ENCODE assay signal across 8 cellular contexts in the genomic region with DNA sequence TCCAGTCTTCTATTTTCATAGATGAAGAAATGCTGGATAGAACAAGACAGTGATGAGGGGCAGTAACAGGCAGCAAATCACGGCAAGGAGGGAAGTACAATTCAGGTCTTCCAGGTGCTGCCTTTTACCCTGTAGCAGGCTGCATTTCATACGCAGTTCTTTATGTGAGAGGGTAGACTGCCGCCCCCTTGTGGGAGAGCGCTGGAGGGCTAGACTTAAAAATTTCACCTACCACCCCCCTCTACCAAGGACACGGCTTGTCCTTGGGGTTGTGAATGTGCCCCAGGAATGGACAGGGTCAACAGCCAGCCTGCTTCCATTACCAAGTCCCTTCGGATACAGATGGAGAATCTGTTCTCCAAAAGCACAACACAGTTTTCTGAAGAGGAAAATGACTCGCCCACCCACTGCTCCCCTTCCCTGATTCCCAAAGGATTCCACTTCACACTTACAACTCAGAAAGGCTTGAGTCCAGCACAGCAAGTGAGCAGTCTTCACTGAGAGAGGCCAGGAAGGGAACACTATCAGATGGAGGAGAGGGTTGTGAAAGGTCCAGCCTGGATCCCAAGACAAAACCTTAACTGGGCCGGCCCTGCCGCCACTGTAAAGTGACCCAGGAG. TPM values are rescaled to one million over a fixed set of nuclear protein-coding genes. Genes with fewer than 3 reads are reported as not detected.
DNase-seq lines count a peak whose midpoint lies in the region; ATAC-seq and TF ChIP-seq lines count a peak whose summit lies in the region.

No MANE protein-coding gene starts in this region.

- peak in 5 of 6 experiments; percentile 13 to 24 (median 18) for TF ChIP-seq CTCF in esophagus squamous epithelium (IDR thresholded peaks at IDR 0.05)

- no peak for ATAC-seq in GM21360 (IDR thresholded peaks at IDR 0.05; ENCODE audit: unreplicated experiment)
- no peak for ATAC-seq in GM21447 (IDR thresholded peaks at IDR 0.05; ENCODE audit: unreplicated experiment)
- no peak for ATAC-seq in GM18505 (IDR thresholded peaks at IDR 0.05; ENCODE audit: unreplicated experiment)

- no peaks in the 10 kb centered on the region for H3K27me3 ChIP-seq in esophagus squamous epithelium

- TF ChIP-seq POLR2A in esophagus squamous epithelium (IDR thresholded peaks at IDR 0.05) (no peak), GM18505 (IDR thresholded peaks at IDR 0.05; ENCODE audit: borderline replicate concordance, extremely low read depth, insufficient read depth, insufficient read length) (no peak)

- H3K4me1 ChIP-seq in esophagus squamous epithelium = peaks cover 0 to 12% (median 0%) of the 10 kb centered on the region in 3 donors

- DNase-seq in DMS114 treated with DMSO at 0.1 percent for 48 hours (lab: John Stamatoyannopoulos, UW; ENCODE audit: unreplicated experiment) (peak; percentile 6), Kasumi-1 (lab: John Stamatoyannopoulos, UW) (peak; percentile 47 to 51), esophagus squamous epithelium (lab: John Stamatoyannopoulos, UW) (no peak)
- peak; percentile 40 to 46 for DNase-seq in activated CD8-positive, alpha-beta memory T cell treated with anti-CD3 and anti-CD28 coated beads for 1 hour (ENCODE audit: extremely low read depth in 1 of 2, low read depth in 1 of 2)
- peak; percentile 29 to 35 for DNase-seq in stimulated activated CD4-positive, alpha-beta T cell treated with anti-CD3 and anti-CD28 coated beads, Interleukin-1b, Interleukin-23, amount 100 ng/mL, for 1 hour (ENCODE audit: low read depth in 2 of 2)

- 66% methylated on average over 8 to 9 of the region's 9 CpGs for WGBS in esophagus squamous epithelium, 2 donors

- H3K9me3 ChIP-seq in esophagus squamous epithelium = no peaks in the 10 kb centered on the region

- peaks cover 22 to 97% (median 55%) of the 10 kb centered on the region in 3 donors for H3K36me3 ChIP-seq in esophagus squamous epithelium

- intact Hi-C loops in esophagus squamous epithelium (cut with DNase I) = no loop called here

- H3K4me3 ChIP-seq in esophagus squamous epithelium = no peak overlapping the region

- no peak overlapping the region for H3K27ac ChIP-seq in esophagus squamous epithelium

RNA-seq across cellular contexts. Expression of gene WDR77, which starts 7.4 kb away (rescaled TPM):
- 10 to 100 TPM; 28.7 to 44.3 (median 38.7) TPM for total RNA-seq in esophagus squamous epithelium

RNA-seq across cellular contexts. Expression of gene ATP5PB, which starts 7.6 kb away (rescaled TPM):
- 100 to 1,000 TPM; 201 to 318 (median 243) TPM for total RNA-seq in esophagus squamous epithelium

RNA-seq across cellular contexts. Expression of gene OVGP1, which starts 14.1 kb away (rescaled TPM):
- total RNA-seq in esophagus squamous epithelium = 1 to 10 TPM in 2 of 4 donors, under 1 TPM in 2; 0.41 to 5.0 (median 1.1) TPM

RNA-seq across cellular contexts. Expression of gene C1orf162, which starts 32.1 kb away (rescaled TPM):
- total RNA-seq in esophagus squamous epithelium = 10 to 100 TPM in 2 of 4 donors, 1 to 10 TPM in 2; 1.8 to 15.8 (median 8.6) TPM
